In genomic region chr10:94264085-94264484, GRCh38 we compare ENCODE assay signal across 26 cellular contexts.
"Had no signal": no experiment of that assay in that cellular context is flagged by ENCODE, and none has a peak within 500 bp of the region (broad histone marks: within the 10 kb centered on the region; RNA-seq: fewer than 3 reads in every experiment).

No MANE protein-coding gene starts in this region.

- H3K9me3 Mint-ChIP-seq: activated naive CD4-positive, alpha-beta T cell treated with anti-CD3 and anti-CD28 coated beads, Interleukin-2, amount 50 U/mL, for 24 hours; activated T-cell treated with anti-CD3 and anti-CD28 coated beads, Interleukin-2, amount 50 U/mL, for 24 hours; activated T-helper 1 cell treated with anti-CD3 and anti-CD28 coated beads, Interleukin-12 subunit alpha, Interleukin-12 subunit beta, Interleukin-2, Interleukin-4 antibody, amounts not matched to agents 30 ng/mL and 10 ng/mL and 1 ng/mL, durations not matched to agents 14 hours and 24 hours and 36 hours; T-helper 1 cell treated with Interleukin-12 subunit alpha and Interleukin-12 subunit beta and Interleukin-4 antibody, amounts not matched to agents 30 μg/mL and 1 μg/mL, for 36 hours; WTC11 had no signal

- DNase-seq: activated CD4-positive, alpha-beta T cell treated with anti-CD3 and anti-CD28 coated beads for 48 hours; activated CD4-positive, alpha-beta T cell treated with anti-CD3 and anti-CD28 coated beads, Interleukin-2, amount 50 U/mL, for 4 hours; activated CD4-positive, CD25-positive, alpha-beta regulatory T cell treated with anti-CD3 and anti-CD28 coated beads, Interleukin-2, amount 50 U/mL, for 72 hours; activated CD8-positive, alpha-beta T cell treated with anti-CD3 and anti-CD28 coated beads, Interleukin-2, amount 10 ng/mL, durations not matched to agents 7 days and 5 days; activated effector memory CD4-positive, alpha-beta T cell treated with Interleukin-2 at 50 U/mL for 16 hours; activated naive CD4-positive, alpha-beta T cell; activated T-cell treated with anti-CD3 and anti-CD28 coated beads, Interleukin-2, amount 50 U/mL, for 24 hours; aorta; caudate nucleus; cortex of kidney; Kasumi-1; NCI-H1105 treated with DMSO at 0.1 percent for 48 hours; NCI-H146; NCI-H187 treated with DMSO at 0.1 percent for 48 hours; NCI-H226; NCI-H526; NCI-H774; NK-92 treated with Interleukin-12 subunit alpha and Interleukin-12 subunit beta, amount 100 ng/mL, for 24 hours; Peyer's patch; Right ventricle myocardium superior had no signal

- H3K27me3 ChIP-seq: breast epithelium, Peyer's patch had no signal

- H3K9me3 ChIP-seq: breast epithelium, Peyer's patch had no signal

- H3K4me1 ChIP-seq: breast epithelium, Peyer's patch had no signal

- H3K36me3 Mint-ChIP-seq: activated naive CD4-positive, alpha-beta T cell treated with anti-CD3 and anti-CD28 coated beads, Interleukin-2, amount 50 U/mL, for 24 hours; WTC11 had no signal

- H3K27ac Mint-ChIP-seq: activated CD8-positive, alpha-beta T cell treated with anti-CD3 and anti-CD28 coated beads, Interleukin-2, amount 10 ng/mL, durations not matched to agents 7 days and 5 days; activated naive CD4-positive, alpha-beta T cell treated with anti-CD3 and anti-CD28 coated beads, Interleukin-2, amount 50 U/mL, for 24 hours; activated T-cell treated with anti-CD3 and anti-CD28 coated beads, Interleukin-2, amount 50 U/mL, for 24 hours; activated T-helper 1 cell treated with anti-CD3 and anti-CD28 coated beads, Interleukin-12 subunit alpha, Interleukin-12 subunit beta, Interleukin-2, Interleukin-4 antibody, amounts not matched to agents 30 ng/mL and 10 ng/mL and 1 ng/mL, durations not matched to agents 14 hours and 24 hours and 36 hours; T-helper 1 cell treated with Interleukin-12 subunit alpha and Interleukin-12 subunit beta and Interleukin-4 antibody, amounts not matched to agents 30 μg/mL and 1 μg/mL, for 36 hours; WTC11 had no signal

- H3K4me1 Mint-ChIP-seq: activated naive CD4-positive, alpha-beta T cell treated with anti-CD3 and anti-CD28 coated beads, Interleukin-2, amount 50 U/mL, for 24 hours; WTC11 had no signal

- H3K4me3 ChIP-seq: breast epithelium, Peyer's patch had no signal

- H3K36me3 ChIP-seq: breast epithelium had no signal

- H3K4me3 Mint-ChIP-seq: activated CD8-positive, alpha-beta T cell treated with anti-CD3 and anti-CD28 coated beads, Interleukin-2, amount 10 ng/mL, durations not matched to agents 7 days and 5 days; activated naive CD4-positive, alpha-beta T cell treated with anti-CD3 and anti-CD28 coated beads, Interleukin-2, amount 50 U/mL, for 24 hours; activated T-cell treated with anti-CD3 and anti-CD28 coated beads, Interleukin-2, amount 50 U/mL, for 24 hours; activated T-helper 1 cell treated with anti-CD3 and anti-CD28 coated beads, Interleukin-12 subunit alpha, Interleukin-12 subunit beta, Interleukin-2, Interleukin-4 antibody, amounts not matched to agents 30 ng/mL and 10 ng/mL and 1 ng/mL, durations not matched to agents 14 hours and 24 hours and 36 hours; T-helper 1 cell treated with Interleukin-12 subunit alpha and Interleukin-12 subunit beta and Interleukin-4 antibody, amounts not matched to agents 30 μg/mL and 1 μg/mL, for 36 hours; WTC11 had no signal

- ATAC-seq: activated CD8-positive, alpha-beta T cell treated with anti-CD3 and anti-CD28 coated beads, Interleukin-2, amount 10 ng/mL, durations not matched to agents 7 days and 5 days; WTC11 had no signal

- H3K27ac ChIP-seq: breast epithelium, Peyer's patch, RWPE1 had no signal
